ENCODE assay signal across 8 cellular contexts in the genomic region with DNA sequence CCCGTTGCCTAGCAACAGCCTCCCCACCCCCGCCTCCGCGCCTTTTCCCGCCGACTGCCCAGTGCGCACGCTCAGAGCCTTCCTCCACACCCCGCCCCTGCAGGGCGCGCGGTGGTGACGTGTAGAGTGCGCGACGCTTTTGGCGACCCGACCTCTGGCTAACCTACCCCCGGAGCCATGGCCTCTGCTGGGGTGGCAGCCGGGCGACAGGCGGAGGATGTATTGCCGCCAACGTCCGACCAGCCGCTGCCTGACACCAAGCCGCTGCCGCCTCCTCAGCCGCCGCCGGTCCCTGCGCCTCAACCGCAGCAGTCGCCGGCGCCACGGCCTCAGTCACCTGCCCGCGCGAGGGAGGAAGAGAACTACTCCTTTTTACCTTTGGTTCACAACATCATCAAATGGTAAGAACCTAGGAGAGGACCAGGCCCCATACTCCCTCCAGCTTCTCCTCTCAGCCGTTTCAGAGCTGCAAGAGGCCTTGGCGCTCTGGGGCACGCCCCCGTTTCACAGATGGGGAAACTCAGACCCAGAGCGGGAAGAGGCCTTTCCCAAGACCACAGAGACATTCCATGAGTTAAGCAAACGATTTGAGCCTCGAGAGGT. TPM values are rescaled to one million over a fixed set of nuclear protein-coding genes. Genes with fewer than 3 reads are reported as not detected.
DNase-seq lines count a peak whose midpoint lies in the region; ATAC-seq lines count a peak whose summit lies in the region.

A gene with protein sequence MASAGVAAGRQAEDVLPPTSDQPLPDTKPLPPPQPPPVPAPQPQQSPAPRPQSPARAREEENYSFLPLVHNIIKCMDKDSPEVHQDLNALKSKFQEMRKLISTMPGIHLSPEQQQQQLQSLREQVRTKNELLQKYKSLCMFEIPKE (plus strand): TSS at position 136 of the 603 bp plus-strand sequence. CDS start 42 bp downstream, at position 178.

- DNase-seq in Ammon's horn (ENCODE audit: low spot score) (peak; percentile 95), HS-5 (ENCODE audit: low read depth) (peak; percentile 53), lung microvascular endothelial cell (ENCODE audit: low read depth in 2 of 2) (peak; percentile 88 to 95)
- peak; percentile 80 for DNase-seq in NK-92 treated with Interleukin-12 subunit alpha and Interleukin-12 subunit beta, amount 100 ng/mL, for 24 hours (lab: John Stamatoyannopoulos, UW)
- peak; percentile 94 for DNase-seq in effector CD8-positive, alpha-beta T cell (lab: John Stamatoyannopoulos, UW)
- DNase-seq in stimulated activated CD4-positive, alpha-beta T cell treated with anti-CD3 and anti-CD28 coated beads, TNF-alpha, amount 100 ng/mL, for 24 hours (ENCODE audit: low read depth in 3 of 3), result peak; percentile 89 to 93 (median 92)

- CTCF ChIA-PET in activated CD8-positive, alpha-beta memory T cell treated with anti-CD3 and anti-CD28 coated beads for 36 hours (lab: Charles Lee), result interaction anchor here (0.6 kb wide), 1 partner anchor 20 kb away, joined by 3 read pairs; no protein-coding TSS in a partner anchor

- ATAC-seq in GM19351 (IDR thresholded peaks at IDR 0.05; ENCODE audit: unreplicated experiment), result peak; percentile 73

- POLR2A ChIA-PET in activated CD8-positive, alpha-beta memory T cell treated with anti-CD3 and anti-CD28 coated beads for 36 hours (lab: Charles Lee), result no interaction called here

RNA-seq across cellular contexts. Expression of the gene that starts here (rescaled TPM):
- total RNA-seq in activated CD8-positive, alpha-beta memory T cell treated with anti-CD3 and anti-CD28 coated beads for 36 hours, result 10 to 100 TPM; 14.2 to 16.0 TPM
- 6.8 and 8.3 TPM in 2 replicates for total RNA-seq in lung microvascular endothelial cell

Comparison
In these comparisons a context has a peak if more than half of its experiments do, and no peak if none do; other contexts are left out.
1. Peak in every context shown above with its lines: DNase-seq and ATAC-seq.